ENCODE assay signal across 13 cellular contexts in genomic region chr1:48246727-48247126, GRCh38. TPM values are rescaled to one million over a fixed set of nuclear protein-coding genes. Genes with fewer than 3 reads are reported as not detected.
DNase-seq lines count a peak whose midpoint lies in the region; ATAC-seq and TF ChIP-seq lines count a peak whose summit lies in the region.
"Had no signal": no experiment of that assay in that cellular context is flagged by ENCODE, and none has a peak within 500 bp of the region (broad histone marks: within the 10 kb centered on the region; RNA-seq: fewer than 3 reads in every experiment).

No MANE protein-coding gene starts in this region.

- POLR2A ChIA-PET in CD4-positive, alpha-beta memory T cell (lab: Charles Lee; ENCODE audit: partially characterized antibody) = no interaction called here

- no peak for TF ChIP-seq POLR2A in ovary (IDR thresholded peaks at IDR 0.05)

- no peaks in the 10 kb centered on the region for H3K9me3 Mint-ChIP-seq in Calu3 (ENCODE audit: low read depth, unreplicated experiment)
- peaks cover 0 to 2% (median 0%) of the 10 kb centered on the region in 8 donors for H3K9me3 Mint-ChIP-seq in CD4-positive, alpha-beta memory T cell
- H3K9me3 Mint-ChIP-seq: activated T-helper 17 cell treated with anti-CD3 and anti-CD28 coated beads, Interleukin-2, amount 50 U/mL, for 72 hours; naive thymus-derived CD8-positive, alpha-beta T cell had no signal

- no peak overlapping the region for H3K4me3 Mint-ChIP-seq in Calu3 (ENCODE audit: low read depth, unreplicated experiment)
- no peak overlapping the region for H3K4me3 Mint-ChIP-seq in CD4-positive, alpha-beta memory T cell
- H3K4me3 Mint-ChIP-seq: activated T-helper 17 cell treated with anti-CD3 and anti-CD28 coated beads, Interleukin-2, amount 50 U/mL, for 72 hours; naive thymus-derived CD8-positive, alpha-beta T cell had no signal

- DNase-seq in Calu3 (peak; percentile 80), NAMALWA (ENCODE audit: low spot score) (peak; percentile 4), T47D (ENCODE audit: low read depth in 1 of 2, low spot score in 1 of 2) (peak; percentile 2 to 86), mucosa of gallbladder (ENCODE audit: low spot score) (peak; percentile 86), NCI-H446 treated with DMSO at 0.1 percent for 48 hours (lab: John Stamatoyannopoulos, UW) (no peak), ovary (no peak)
- DNase-seq in CD4-positive, alpha-beta memory T cell = no peak
- DNase-seq: activated CD4-positive, CD25-positive, alpha-beta regulatory T cell treated with anti-CD3 and anti-CD28 coated beads, Interleukin-2, amount 50 U/mL, for 72 hours; naive thymus-derived CD8-positive, alpha-beta T cell; NCI-H187; SIG-M5 had no signal

- H3K36me3 Mint-ChIP-seq in Calu3 (ENCODE audit: insufficient read depth, unreplicated experiment) = no peaks in the 10 kb centered on the region
- no peaks in the 10 kb centered on the region for H3K36me3 Mint-ChIP-seq in CD4-positive, alpha-beta memory T cell
- H3K36me3 Mint-ChIP-seq: naive thymus-derived CD8-positive, alpha-beta T cell had no signal

- TF ChIP-seq EP300 in ovary (IDR thresholded peaks at IDR 0.05) = no peak

- peaks cover 18% of the 10 kb centered on the region for H3K4me1 Mint-ChIP-seq in Calu3 (ENCODE audit: low read depth, unreplicated experiment)
- H3K4me1 Mint-ChIP-seq in CD4-positive, alpha-beta memory T cell = no peaks in the 10 kb centered on the region
- H3K4me1 Mint-ChIP-seq: activated T-helper 17 cell treated with anti-CD3 and anti-CD28 coated beads, Interleukin-2, amount 50 U/mL, for 72 hours had no signal

- no peaks in the 10 kb centered on the region for H3K4me1 ChIP-seq in CD4-positive, alpha-beta memory T cell (ENCODE audit: insufficient read depth, low read length)
- H3K4me1 ChIP-seq in ovary (ENCODE audit: insufficient read depth) = no peaks in the 10 kb centered on the region

- intact Hi-C loops in Calu3 (cut with micrococcal nuclease; ENCODE audit: unreplicated experiment) (no loop called here), ovary (cut with DNase I) (no loop called here)
- intact Hi-C loops in CD4-positive, alpha-beta memory T cell (cut with micrococcal nuclease) = no loop called here

- no peak overlapping the region for H3K4me3 ChIP-seq in CD4-positive, alpha-beta memory T cell (ENCODE audit: low read length in 2 of 2)
- H3K4me3 ChIP-seq in ovary = no peak overlapping the region

- TF ChIP-seq CTCF in Calu3 (IDR thresholded peaks at IDR 0.05; ENCODE audit: unreplicated experiment) = no peak
- TF ChIP-seq CTCF in ovary (IDR thresholded peaks at IDR 0.05) = no peak

- CTCF ChIA-PET in Calu3 (lab: Charles Lee) = no interaction called here
- CTCF ChIA-PET in CD4-positive, alpha-beta memory T cell (lab: Charles Lee; ENCODE audit: partially characterized antibody) = no interaction called here

- no peak for ATAC-seq in HG03045 (IDR thresholded peaks at IDR 0.05; ENCODE audit: unreplicated experiment)
- ATAC-seq: activated T-helper 17 cell treated with anti-CD3 and anti-CD28 coated beads, Interleukin-2, amount 50 U/mL, for 72 hours; naive thymus-derived CD8-positive, alpha-beta T cell had no signal

- in situ Hi-C loops in T47D (cut with HindIII; ENCODE audit: low pct_unique_long_range_greater_than_20kb, low sequenced_read_pairs) = no loop called here

- BruUV-seq in Calu3 (replicated peaks; lab: Mats Ljungman, UMichigan) = no TSS peak

- H3K36me3 ChIP-seq in CD4-positive, alpha-beta memory T cell (ENCODE audit: insufficient read depth, low read length) = no peaks in the 10 kb centered on the region
- no peaks in the 10 kb centered on the region for H3K36me3 ChIP-seq in ovary

- WGBS in ovary, 3 donors = 91 to 100% (median 92%) methylated on average over 1 of the region's 1 CpG

- H3K27ac Mint-ChIP-seq in Calu3 (ENCODE audit: unreplicated experiment) = no peak overlapping the region
- no peak overlapping the region for H3K27ac Mint-ChIP-seq in CD4-positive, alpha-beta memory T cell
- H3K27ac Mint-ChIP-seq: activated T-helper 17 cell treated with anti-CD3 and anti-CD28 coated beads, Interleukin-2, amount 50 U/mL, for 72 hours; naive thymus-derived CD8-positive, alpha-beta T cell had no signal

- no peak overlapping the region for H3K27ac ChIP-seq in CD4-positive, alpha-beta memory T cell (ENCODE audit: low read depth, low read length)
- no peak overlapping the region for H3K27ac ChIP-seq in ovary

- no peaks in the 10 kb centered on the region for H3K9me3 ChIP-seq in CD4-positive, alpha-beta memory T cell (ENCODE audit: control insufficient read depth in 1 of 2, low read length in 2 of 2)
- no peaks in the 10 kb centered on the region for H3K9me3 ChIP-seq in ovary

- H3K27me3 Mint-ChIP-seq in Calu3 (ENCODE audit: unreplicated experiment) = no peaks in the 10 kb centered on the region
- H3K27me3 Mint-ChIP-seq in CD4-positive, alpha-beta memory T cell = peaks cover 5 to 8% of the 10 kb centered on the region in 2 donors

- H3K27me3 ChIP-seq in CD4-positive, alpha-beta memory T cell (ENCODE audit: insufficient read depth, low read length) = no peaks in the 10 kb centered on the region
- H3K27me3 ChIP-seq in ovary = no peaks in the 10 kb centered on the region

RNA-seq across cellular contexts. Expression of gene SLC5A9, which starts 24.2 kb away (rescaled TPM):
- total RNA-seq in Calu3 (2022) (0.87 and 1.1 TPM in 2 replicates), mucosa of gallbladder (15.2 TPM), ovary (1 to 10 TPM in 1 of 7 donors, under 1 TPM in 3, not detected in 3; 0.36 to 1.4 (median 0.72) TPM)
- total RNA-seq in CD4-positive, alpha-beta memory T cell = not detected
- polyA plus RNA-seq in CD4-positive, alpha-beta memory T cell = not detected
- under 1 TPM in 1 of 2 donors, not detected in 1; 0.01 TPM for polyA plus RNA-seq in ovary
- total RNA-seq: activated T-helper 17 cell treated with anti-CD3 and anti-CD28 coated beads, Interleukin-2, amount 50 U/mL, for 72 hours; naive thymus-derived CD8-positive, alpha-beta T cell had no signal
- polyA plus RNA-seq: naive thymus-derived CD8-positive, alpha-beta T cell had no signal

Comparison
In these comparisons a context has a peak if more than half of its experiments do, and no peak if none do; other contexts are left out.
1. DNase-seq: peak in Calu3 (single experiment), NAMALWA (single experiment), T47D (2 of 2) and mucosa of gallbladder (single experiment); none in NCI-H446 treated with DMSO at 0.1 percent for 48 hours (single experiment), CD4-positive, alpha-beta memory T cell (0 of 5) and ovary (0 of 5).